In genomic region chr10:43328810-43329209, GRCh38 we compare ENCODE assay signal across 7 cellular contexts. TPM values are rescaled to one million over a fixed set of nuclear protein-coding genes. Genes with fewer than 3 reads are reported as not detected.
"Had no signal": no experiment of that assay in that cellular context is flagged by ENCODE, and none has a peak within 500 bp of the region (broad histone marks: within the 10 kb centered on the region; RNA-seq: fewer than 3 reads in every experiment).

No MANE protein-coding gene starts in this region.

RNA-seq across cellular contexts. Expression of gene FXYD4, which starts 42.6 kb away (rescaled TPM):
- total RNA-seq: GM23248, H4, H7, HepG2, HFFc6, HT1080 had no signal
- polyA plus RNA-seq: GM23248, HepG2, IgD-negative memory B cell had no signal
